ENCODE assay signal across 9 cellular contexts in genomic region chr4:184732126-184732525, GRCh38. TPM values are rescaled to one million over a fixed set of nuclear protein-coding genes. Genes with fewer than 3 reads are reported as not detected.
DNase-seq lines count a peak whose midpoint lies in the region; ATAC-seq and TF ChIP-seq lines count a peak whose summit lies in the region.
"Had no signal": no experiment of that assay in that cellular context is flagged by ENCODE, and none has a peak within 500 bp of the region (broad histone marks: within the 10 kb centered on the region; RNA-seq: fewer than 3 reads in every experiment).

No MANE protein-coding gene starts in this region.

- no peaks in the 10 kb centered on the region for H3K9me3 Mint-ChIP-seq in Caco-2 (ENCODE audit: unreplicated experiment)

- no peak for TF ChIP-seq CTCF in Caco-2 (IDR thresholded peaks at IDR 0.05; ENCODE audit: insufficient read depth in 1 of 2, low read depth in 1 of 2, low read length in 1 of 2, severe bottlenecking in 1 of 2, unreplicated experiment in 1 of 2)
- no peak for TF ChIP-seq CTCF in WI38 (IDR thresholded peaks at IDR 0.05; ENCODE audit: low read depth, low read length)

- H3K4me1 Mint-ChIP-seq in Caco-2 (ENCODE audit: low read depth, unreplicated experiment) = no peaks in the 10 kb centered on the region

- intact Hi-C loops in Caco-2 (cut with micrococcal nuclease; ENCODE audit: unreplicated experiment) = loop anchor here (5.0 to 10.0 kb wide), 3 partner anchors 85 to 467 kb away; partner anchors contain the start of genes CASP3, IRF2 and PRIMPOL

- POLR2A ChIA-PET in Caco-2 (lab: Charles Lee) = no interaction called here

- no peaks in the 10 kb centered on the region for H3K9me3 ChIP-seq in Caco-2
- H3K9me3 ChIP-seq: MG63 had no signal

- no peaks in the 10 kb centered on the region for H3K36me3 ChIP-seq in Caco-2 (ENCODE audit: control insufficient read depth, insufficient read depth, low read length)

- no peaks in the 10 kb centered on the region for H3K4me1 ChIP-seq in Caco-2

- H3K36me3 Mint-ChIP-seq in Caco-2 (ENCODE audit: insufficient read depth, unreplicated experiment) = peaks cover 47% of the 10 kb centered on the region

- no peaks in the 10 kb centered on the region for H3K27me3 Mint-ChIP-seq in Caco-2 (ENCODE audit: insufficient read depth, unreplicated experiment)

- H3K27me3 ChIP-seq in Caco-2 (replicated peaks; ENCODE audit: control insufficient read depth, insufficient read depth, low read length) = no peaks in the 10 kb centered on the region
- H3K27me3 ChIP-seq: MG63 had no signal

- H3K27ac Mint-ChIP-seq in Caco-2 (ENCODE audit: unreplicated experiment) = no peak overlapping the region

- ATAC-seq in HG02884 (IDR thresholded peaks at IDR 0.05; ENCODE audit: unreplicated experiment) = no peak
- ATAC-seq in HG03280 (IDR thresholded peaks at IDR 0.05; ENCODE audit: unreplicated experiment) = no peak

- no peak for DNase-seq in Caco-2
- peak; percentile 42 for DNase-seq in HPDE6-E6E7 (ENCODE audit: extremely low spot score)
- DNase-seq in kidney tubule cell (ENCODE audit: low spot score) = peak; percentile 82
- DNase-seq in SW480 (ENCODE audit: low spot score) = no peak
- no peak for DNase-seq in GM19238 (ENCODE audit: insufficient read length, low spot score)
- DNase-seq: MG63 had no signal

- no TSS peak for BruUV-seq in Caco-2 (replicated peaks; lab: Mats Ljungman, UMichigan)

- no peak overlapping the region for H3K4me3 ChIP-seq in Caco-2 (ENCODE audit: low read depth, low read length)
- peak overlapping the region; percentile 74; the same call in 1 of the 2 replicates for H3K4me3 ChIP-seq in WI38 (ENCODE audit: low read depth, low read length)

- CTCF ChIA-PET in Caco-2 (lab: Charles Lee) = interaction anchor here (0.5 to 0.6 kb wide), 2 partner anchors 158 to 1305 kb away, joined by 3 to 6 read pairs; no protein-coding TSS in a partner anchor

- H3K4me3 Mint-ChIP-seq in Caco-2 (ENCODE audit: unreplicated experiment) = peak overlapping the region; percentile 99

RNA-seq across cellular contexts. Expression of gene CENPU, which starts 1.8 kb away (rescaled TPM):
- 42.8 and 52.0 TPM in 2 replicates for total RNA-seq in Caco-2 (2022)

Comparison
In these comparisons a context has a peak if more than half of its experiments do, and no peak if none do; other contexts are left out.
1. DNase-seq: peak in HPDE6-E6E7 (single experiment) and kidney tubule cell (single experiment); none in Caco-2 (0 of 2), SW480 (single experiment) and GM19238 (single experiment).